ENCODE assay signal across 8 cellular contexts in the genomic region with DNA sequence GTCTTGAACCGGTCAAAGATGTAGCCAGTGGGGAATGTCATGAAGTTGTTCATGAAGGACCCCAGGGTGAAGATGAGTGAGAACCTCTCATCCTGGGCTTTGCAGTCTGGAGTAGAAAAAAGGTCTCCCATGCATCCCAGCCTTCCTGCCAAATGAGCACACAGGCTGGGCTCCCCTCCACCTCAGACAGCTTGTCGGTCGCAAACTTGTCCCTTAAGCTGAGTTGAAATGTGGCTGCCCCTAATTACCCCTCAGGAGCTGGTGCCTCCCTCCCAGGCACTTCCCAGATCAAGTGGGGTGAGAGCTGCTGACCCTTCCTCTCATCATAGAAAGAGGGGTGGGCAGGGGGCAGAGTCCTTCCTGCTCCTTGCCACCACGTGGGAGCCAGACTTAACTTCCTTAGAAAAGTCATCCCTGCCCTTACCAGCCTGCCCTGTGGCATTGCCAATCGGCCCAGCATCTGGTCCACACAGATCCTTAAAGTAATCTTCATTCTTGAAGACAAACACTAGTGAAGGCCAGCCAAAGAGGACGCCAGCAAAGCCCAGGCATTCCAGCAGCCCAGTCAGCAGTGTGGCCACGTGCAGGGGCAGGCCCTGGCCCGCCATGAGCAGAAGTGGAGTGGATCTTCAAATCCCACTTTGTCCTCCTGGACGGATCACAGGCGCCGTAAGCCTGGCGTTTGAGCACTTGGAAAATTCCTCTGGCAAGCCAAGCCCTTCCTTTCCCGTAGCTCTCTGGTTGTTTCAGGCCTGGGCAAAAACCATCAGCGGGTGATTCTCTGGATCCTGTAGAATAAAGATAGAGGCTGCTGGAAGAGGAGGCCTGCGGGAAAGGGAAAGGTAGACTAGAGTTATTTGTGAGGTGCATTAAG. TPM values are rescaled to one million over a fixed set of nuclear protein-coding genes. Genes with fewer than 3 reads are reported as not detected.
A peak's percentile ranks its signal among the peaks of the same experiment; 100 is the strongest.
DNase-seq lines count a peak whose midpoint lies in the region; ATAC-seq and TF ChIP-seq lines count a peak whose summit lies in the region.

No MANE protein-coding gene starts in this region.

- H3K4me3 ChIP-seq in ACC112 (ENCODE audit: low read depth, low read length) = peak overlapping the region; percentile 87
- no peak overlapping the region for H3K4me3 ChIP-seq in NT2/D1 (ENCODE audit: insufficient read length, low read depth)
- peak overlapping the region; percentile 64 for H3K4me3 ChIP-seq in lower lobe of right lung
- peak overlapping the region; percentile 34 to 68 (median 44) for H3K4me3 ChIP-seq in tibial nerve

- H3K4me1 ChIP-seq in ACC112 (ENCODE audit: control insufficient read depth, insufficient read depth, low read length, unreplicated experiment) (peaks cover 46% of the 10 kb centered on the region), NT2/D1 (ENCODE audit: insufficient read depth, insufficient read length) (peaks cover 11% of the 10 kb centered on the region), lower lobe of right lung (peaks cover 54% of the 10 kb centered on the region), tibial nerve (peaks cover 5 to 75% (median 38%) of the 10 kb centered on the region in 4 donors)

- H2AFZ ChIP-seq in ACC112 (ENCODE audit: low read length, unreplicated experiment) = no peak overlapping the region

- peaks cover 53% of the 10 kb centered on the region for H3K79me2 ChIP-seq in ACC112 (ENCODE audit: control insufficient read depth, insufficient read depth, low read length, unreplicated experiment)

- TF ChIP-seq CTCF in lower lobe of right lung (IDR thresholded peaks at IDR 0.05) (no peak), tibial nerve (IDR thresholded peaks at IDR 0.05) (no peak)

- WGBS in tibial nerve, 2 donors = 29 to 32% methylated on average over 12 to 15 of the region's 15 CpGs

- H3K27me3 ChIP-seq in ACC112 (ENCODE audit: insufficient read depth, low read length) = no peaks in the 10 kb centered on the region
- H3K27me3 ChIP-seq in NT2/D1 (ENCODE audit: insufficient read depth, insufficient read length) = peaks cover 15% of the 10 kb centered on the region
- no peaks in the 10 kb centered on the region for H3K27me3 ChIP-seq in lower lobe of right lung (ENCODE audit: low read depth)
- H3K27me3 ChIP-seq in tibial nerve = no peaks in the 10 kb centered on the region

- intact Hi-C loops in lower lobe of right lung (cut with DNase I) = no loop called here

- peak overlapping the region; percentile 96 for H3K27ac ChIP-seq in ACC112 (ENCODE audit: low read depth, low read length)
- H3K27ac ChIP-seq in caudate nucleus (ENCODE audit: low read depth, low read length) = peak overlapping the region; percentile 19
- H3K27ac ChIP-seq in lower lobe of right lung = peak overlapping the region; percentile 96
- H3K27ac ChIP-seq in tibial nerve = peak overlapping the region; percentile 87 to 97 (median 95)

- DNase-seq in NT2/D1 (ENCODE audit: low read depth, low spot score) (no peak), caudate nucleus (lab: John Stamatoyannopoulos, UW) (peak in 4 of 61 donors; percentile 10 to 20 (median 11)), lower lobe of right lung (peak; percentile 82), tibial nerve (ENCODE audit: low spot score in 2 of 2) (peak; percentile 43 to 59)

- ATAC-seq in lower lobe of right lung = peak; percentile 70 to 74
- no peak for ATAC-seq in HG02840 (IDR thresholded peaks at IDR 0.05; ENCODE audit: low FRiP score, unreplicated experiment)
- ATAC-seq in HG02623 (IDR thresholded peaks at IDR 0.05; ENCODE audit: unreplicated experiment) = no peak
- no peak for ATAC-seq in HG02588 (IDR thresholded peaks at IDR 0.05; ENCODE audit: unreplicated experiment)

- TF ChIP-seq POLR2A in tibial nerve (IDR thresholded peaks at IDR 0.05) = no peak

- H3K9me3 ChIP-seq in NT2/D1 (ENCODE audit: insufficient read depth, low read length) = no peaks in the 10 kb centered on the region
- no peaks in the 10 kb centered on the region for H3K9me3 ChIP-seq in lower lobe of right lung
- no peaks in the 10 kb centered on the region for H3K9me3 ChIP-seq in tibial nerve

- peak in 1 of 2 donors; percentile 59 for TF ChIP-seq EP300 in tibial nerve (IDR thresholded peaks at IDR 0.05)

- H3K9ac ChIP-seq in NT2/D1 (ENCODE audit: insufficient read length, low read depth) = peak overlapping the region; percentile 39

- peaks cover 30% of the 10 kb centered on the region for H3K36me3 ChIP-seq in ACC112 (ENCODE audit: insufficient read depth, low read length)
- H3K36me3 ChIP-seq in NT2/D1 (ENCODE audit: insufficient read depth, insufficient read length, low read length) = peaks cover 44% of the 10 kb centered on the region
- peaks cover 41% of the 10 kb centered on the region for H3K36me3 ChIP-seq in lower lobe of right lung
- peaks cover 0 to 32% (median 0%) of the 10 kb centered on the region in 3 donors for H3K36me3 ChIP-seq in tibial nerve

RNA-seq across cellular contexts. Expression of a gene that starts 1.1 kb away (rescaled TPM):
- total RNA-seq in lower lobe of right lung (102 TPM), tibial nerve (100 to 1,000 TPM in 2 of 4 donors, 10 to 100 TPM in 2; 42.2 to 110 (median 94.7) TPM)

RNA-seq across cellular contexts. Expression of a gene that starts 34.5 kb away (rescaled TPM):
- total RNA-seq in lower lobe of right lung = 4.8 TPM
- 1 to 10 TPM in 1 of 4 donors, under 1 TPM in 2, not detected in 1; 0.20 to 1.5 (median 0.42) TPM for total RNA-seq in tibial nerve

RNA-seq across cellular contexts. Expression of a gene that starts 35.4 kb away (rescaled TPM):
- total RNA-seq in lower lobe of right lung (not detected), tibial nerve (under 1 TPM in 1 of 4 donors, not detected in 3; 0.39 TPM)

RNA-seq across cellular contexts. Expression of a gene that starts 44.9 kb away (rescaled TPM):
- total RNA-seq in lower lobe of right lung (not detected), tibial nerve (not detected)

Comparison
In these comparisons a context has a peak if more than half of its experiments do, and no peak if none do; other contexts are left out.
1. H3K27ac ChIP-seq: peak in every context shown above with its lines; median percentile 96 in ACC112; 96 in lower lobe of right lung; 95 in tibial nerve; 19 in caudate nucleus.
2. ATAC-seq: peak in lower lobe of right lung (2 of 2); none in HG02840 (single experiment), HG02623 (single experiment) and HG02588 (single experiment).